35 cellular contexts compared by ENCODE assay signal in the genomic region with DNA sequence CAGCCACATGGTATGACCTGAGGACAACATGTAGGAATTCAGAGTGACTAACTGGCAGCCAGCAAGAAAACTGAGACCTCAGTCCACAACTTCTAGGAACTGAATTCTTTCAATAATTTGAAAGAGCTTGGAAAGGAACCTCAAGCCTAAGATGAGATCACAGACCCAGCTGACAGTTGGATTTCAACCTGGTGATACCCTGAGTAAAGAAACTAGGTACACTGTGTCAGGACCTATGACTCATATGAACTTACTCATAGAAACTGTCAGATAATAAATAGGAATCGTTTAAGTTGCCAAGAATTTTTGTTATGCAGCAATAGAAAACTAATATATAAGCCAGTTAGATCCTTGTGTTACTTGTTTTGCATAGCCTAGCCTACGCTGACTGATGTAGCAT.
"Had no signal": no experiment of that assay in that cellular context is flagged by ENCODE, and none has a peak within 500 bp of the region (broad histone marks: within the 10 kb centered on the region; RNA-seq: fewer than 3 reads in every experiment).

No MANE protein-coding gene starts in this region.

- H3K27me3 ChIP-seq: cardiac muscle cell, colonic mucosa, gastrocnemius medialis, left lung, sigmoid colon, vagina had no signal

- H3K4me3 ChIP-seq: cardiac muscle cell, colonic mucosa, gastrocnemius medialis, left lung, lower lobe of right lung, mucosa of descending colon, prostate gland, sigmoid colon, vagina had no signal

- H3K27me3 Mint-ChIP-seq: activated CD4-positive, alpha-beta memory T cell treated with anti-CD3 and anti-CD28 coated beads, Interleukin-2, amount 10 ng/mL, durations not matched to agents 7 days and 5 days; activated CD4-positive, alpha-beta T cell treated with anti-CD3 and anti-CD28 coated beads, Interleukin-2, amount 10 ng/mL, durations not matched to agents 24 days and 14 days; activated naive CD4-positive, alpha-beta T cell treated with anti-CD3 and anti-CD28 coated beads, Interleukin-2, amount 50 U/mL, for 24 hours; activated naive CD8-positive, alpha-beta T cell treated with anti-CD3 and anti-CD28 coated beads, Interleukin-2, amount 50 U/mL, for 24 hours; activated T-cell treated with anti-CD3 and anti-CD28 coated beads, Interleukin-2, amount 50 U/mL, for 24 hours; activated T-helper 17 cell treated with anti-CD3 and anti-CD28 coated beads, Interleukin-2, amount 50 U/mL, for 72 hours; stimulated activated memory B cell treated with anti-CD40 and anti-IgM and Interleukin-4, amounts not matched to agents 10 μg/mL and 1 μg/mL and 100 μg/mL, for 72 hours; stimulated activated naive CD8-positive, alpha-beta T cell treated with anti-CD3 and anti-CD28 coated beads, Interleukin-15, amount 100 ng/mL, for 72 hours; type B pancreatic cell had no signal

- H3K4me3 Mint-ChIP-seq: activated CD4-positive, alpha-beta memory T cell treated with anti-CD3 and anti-CD28 coated beads, Interleukin-2, amount 10 ng/mL, durations not matched to agents 7 days and 5 days; activated CD4-positive, alpha-beta T cell treated with anti-CD3 and anti-CD28 coated beads, Interleukin-2, amount 10 ng/mL, durations not matched to agents 24 days and 14 days; activated naive CD4-positive, alpha-beta T cell treated with anti-CD3 and anti-CD28 coated beads, Interleukin-2, amount 50 U/mL, for 24 hours; activated naive CD8-positive, alpha-beta T cell treated with anti-CD3 and anti-CD28 coated beads, Interleukin-2, amount 50 U/mL, for 24 hours; activated T-cell treated with anti-CD3 and anti-CD28 coated beads, Interleukin-2, amount 50 U/mL, for 24 hours; activated T-helper 17 cell treated with anti-CD3 and anti-CD28 coated beads, Interleukin-2, amount 50 U/mL, for 72 hours; nephron; stimulated activated memory B cell treated with anti-CD40 and anti-IgM and Interleukin-4, amounts not matched to agents 10 μg/mL and 1 μg/mL and 100 μg/mL, for 72 hours; stimulated activated naive CD8-positive, alpha-beta T cell treated with anti-CD3 and anti-CD28 coated beads, Interleukin-15, amount 100 ng/mL, for 72 hours; type B pancreatic cell had no signal

- DNase-seq: activated CD4-positive, alpha-beta memory T cell treated with anti-CD3 and anti-CD28 coated beads, Interleukin-2, amount 10 ng/mL, durations not matched to agents 7 days and 5 days; activated CD4-positive, alpha-beta T cell treated with anti-CD3 and anti-CD28 coated beads, Interleukin-2, amount 10 ng/mL, durations not matched to agents 24 days and 14 days; activated CD4-positive, CD25-positive, alpha-beta regulatory T cell treated with anti-CD3 and anti-CD28 coated beads, Interleukin-2, amount 50 U/mL, for 72 hours; activated CD8-positive, alpha-beta memory T cell treated with anti-CD3 and anti-CD28 coated beads, Interleukin-2, amount 50 U/mL, for 48 hours; activated gamma-delta T cell treated with Interleukin-2 at 50 U/mL for 16 hours; activated naive CD8-positive, alpha-beta T cell treated with anti-CD3 and anti-CD28 coated beads, Interleukin-2, amount 50 U/mL, for 24 hours; activated T-cell treated with anti-CD3 and anti-CD28 coated beads, Interleukin-2, amount 50 U/mL, for 24 hours; amygdala; cerebellar nuclear complex; colonic mucosa; effector CD8-positive, alpha-beta T cell; erythroblast; gastrocnemius medialis; hippocampal formation; left lung; lower lobe of right lung; mucosa of descending colon; sigmoid colon; small intestine; stimulated activated CD4-positive, alpha-beta T cell treated with anti-CD3 and anti-CD28 coated beads, Interleukin-1b, Interleukin-23, amount 100 ng/mL, for 48 hours; stimulated activated CD4-positive, alpha-beta T cell treated with anti-CD3 and anti-CD28 coated beads, Interleukin-4, amount 100 ng/mL, for 4 hours; stimulated activated CD8-positive, alpha-beta memory T cell treated with anti-CD3 and anti-CD28 coated beads, Interleukin-4, amount 100 ng/mL, for 48 hours; stimulated activated naive CD8-positive, alpha-beta T cell treated with anti-CD3 and anti-CD28 coated beads, Interleukin-15, amount 100 ng/mL, for 72 hours; substantia nigra; T-helper 2 cell had no signal

- ATAC-seq: activated naive CD8-positive, alpha-beta T cell treated with anti-CD3 and anti-CD28 coated beads, Interleukin-2, amount 50 U/mL, for 24 hours; activated T-helper 17 cell treated with anti-CD3 and anti-CD28 coated beads, Interleukin-2, amount 50 U/mL, for 72 hours; gastrocnemius medialis; left lung; lower lobe of right lung; mucosa of descending colon; stimulated activated memory B cell treated with anti-CD40 and anti-IgM and Interleukin-4, amounts not matched to agents 10 μg/mL and 1 μg/mL and 100 μg/mL, for 72 hours; stimulated activated naive CD8-positive, alpha-beta T cell treated with anti-CD3 and anti-CD28 coated beads, Interleukin-15, amount 100 ng/mL, for 72 hours had no signal

- H3K36me3 Mint-ChIP-seq: activated naive CD4-positive, alpha-beta T cell treated with anti-CD3 and anti-CD28 coated beads, Interleukin-2, amount 50 U/mL, for 24 hours; stimulated activated memory B cell treated with anti-CD40 and anti-IgM and Interleukin-4, amounts not matched to agents 10 μg/mL and 1 μg/mL and 100 μg/mL, for 72 hours; type B pancreatic cell had no signal

- H3K4me1 ChIP-seq: colonic mucosa, gastrocnemius medialis, left lung, lower lobe of right lung, prostate gland, sigmoid colon, vagina had no signal

- H3K4me1 Mint-ChIP-seq: activated CD4-positive, alpha-beta memory T cell treated with anti-CD3 and anti-CD28 coated beads, Interleukin-2, amount 10 ng/mL, durations not matched to agents 7 days and 5 days; activated CD4-positive, alpha-beta T cell treated with anti-CD3 and anti-CD28 coated beads, Interleukin-2, amount 10 ng/mL, durations not matched to agents 24 days and 14 days; activated naive CD4-positive, alpha-beta T cell treated with anti-CD3 and anti-CD28 coated beads, Interleukin-2, amount 50 U/mL, for 24 hours; activated naive CD8-positive, alpha-beta T cell treated with anti-CD3 and anti-CD28 coated beads, Interleukin-2, amount 50 U/mL, for 24 hours; activated T-helper 17 cell treated with anti-CD3 and anti-CD28 coated beads, Interleukin-2, amount 50 U/mL, for 72 hours; nephron; stimulated activated memory B cell treated with anti-CD40 and anti-IgM and Interleukin-4, amounts not matched to agents 10 μg/mL and 1 μg/mL and 100 μg/mL, for 72 hours; stimulated activated naive CD8-positive, alpha-beta T cell treated with anti-CD3 and anti-CD28 coated beads, Interleukin-15, amount 100 ng/mL, for 72 hours had no signal

- H3K27ac ChIP-seq: cardiac muscle cell, colonic mucosa, gastrocnemius medialis, left lung, lower lobe of right lung, prostate gland, sigmoid colon, vagina had no signal

- H3K9me3 Mint-ChIP-seq: activated CD4-positive, alpha-beta memory T cell treated with anti-CD3 and anti-CD28 coated beads, Interleukin-2, amount 10 ng/mL, durations not matched to agents 7 days and 5 days; activated CD4-positive, alpha-beta T cell treated with anti-CD3 and anti-CD28 coated beads, Interleukin-2, amount 10 ng/mL, durations not matched to agents 24 days and 14 days; activated naive CD4-positive, alpha-beta T cell treated with anti-CD3 and anti-CD28 coated beads, Interleukin-2, amount 50 U/mL, for 24 hours; activated naive CD8-positive, alpha-beta T cell treated with anti-CD3 and anti-CD28 coated beads, Interleukin-2, amount 50 U/mL, for 24 hours; activated T-cell treated with anti-CD3 and anti-CD28 coated beads, Interleukin-2, amount 50 U/mL, for 24 hours; activated T-helper 17 cell treated with anti-CD3 and anti-CD28 coated beads, Interleukin-2, amount 50 U/mL, for 72 hours; nephron; stimulated activated memory B cell treated with anti-CD40 and anti-IgM and Interleukin-4, amounts not matched to agents 10 μg/mL and 1 μg/mL and 100 μg/mL, for 72 hours; stimulated activated naive CD8-positive, alpha-beta T cell treated with anti-CD3 and anti-CD28 coated beads, Interleukin-15, amount 100 ng/mL, for 72 hours; type B pancreatic cell had no signal

- H3K9me3 ChIP-seq: colonic mucosa, gastrocnemius medialis, left lung, lower lobe of right lung, mucosa of descending colon, prostate gland, sigmoid colon, vagina had no signal

- H3K27ac Mint-ChIP-seq: activated CD4-positive, alpha-beta memory T cell treated with anti-CD3 and anti-CD28 coated beads, Interleukin-2, amount 10 ng/mL, durations not matched to agents 7 days and 5 days; activated CD4-positive, alpha-beta T cell treated with anti-CD3 and anti-CD28 coated beads, Interleukin-2, amount 10 ng/mL, durations not matched to agents 24 days and 14 days; activated naive CD4-positive, alpha-beta T cell treated with anti-CD3 and anti-CD28 coated beads, Interleukin-2, amount 50 U/mL, for 24 hours; activated naive CD8-positive, alpha-beta T cell treated with anti-CD3 and anti-CD28 coated beads, Interleukin-2, amount 50 U/mL, for 24 hours; activated T-cell treated with anti-CD3 and anti-CD28 coated beads, Interleukin-2, amount 50 U/mL, for 24 hours; activated T-helper 17 cell treated with anti-CD3 and anti-CD28 coated beads, Interleukin-2, amount 50 U/mL, for 72 hours; nephron; stimulated activated memory B cell treated with anti-CD40 and anti-IgM and Interleukin-4, amounts not matched to agents 10 μg/mL and 1 μg/mL and 100 μg/mL, for 72 hours; stimulated activated naive CD8-positive, alpha-beta T cell treated with anti-CD3 and anti-CD28 coated beads, Interleukin-15, amount 100 ng/mL, for 72 hours; type B pancreatic cell had no signal

- FAIRE-seq: endometrium, keratinocyte, small intestine had no signal

- H3K36me3 ChIP-seq: cardiac muscle cell, colonic mucosa, gastrocnemius medialis, left lung, lower lobe of right lung, prostate gland, sigmoid colon, vagina had no signal
